Comparison of ENCODE assay signal across 11 cellular contexts in genomic region chr3:172519740-172520139, GRCh38. TPM values are rescaled to one million over a fixed set of nuclear protein-coding genes. Genes with fewer than 3 reads are reported as not detected.
DNase-seq lines count a peak whose midpoint lies in the region; ATAC-seq and TF ChIP-seq lines count a peak whose summit lies in the region.
"Had no signal": no experiment of that assay in that cellular context is flagged by ENCODE, and none has a peak within 500 bp of the region (broad histone marks: within the 10 kb centered on the region; RNA-seq: fewer than 3 reads in every experiment).

No MANE protein-coding gene starts in this region.

- DNase-seq in left ventricle myocardium inferior (no peak), left ventricle myocardium superior (no peak), right lobe of liver (no peak), type B pancreatic cell (ENCODE audit: extremely low spot score, unreplicated experiment) (no peak), NAMALWA (ENCODE audit: low spot score) (no peak), SW 1271 (lab: John Stamatoyannopoulos, UW) (no peak)
- DNase-seq in activated naive CD8-positive, alpha-beta T cell treated with anti-CD3 and anti-CD28 coated beads for 36 hours, result no peak
- DNase-seq: NCI-H2029 treated with DMSO at 0.1 percent for 48 hours had no signal

- no peaks in the 10 kb centered on the region for H3K27me3 Mint-ChIP-seq in activated naive CD8-positive, alpha-beta T cell treated with anti-CD3 and anti-CD28 coated beads for 36 hours
- H3K27me3 Mint-ChIP-seq in type B pancreatic cell, result no peaks in the 10 kb centered on the region

- peak overlapping the region; percentile 86 for H3K27ac ChIP-seq in left ventricle myocardium inferior (replicated peaks)
- peak overlapping the region in 2 of 3 donors; percentile 78 to 88 for H3K27ac ChIP-seq in right lobe of liver
- H3K27ac ChIP-seq: BLaER1 had no signal

- peak overlapping the region; percentile 62 for H3K27ac Mint-ChIP-seq in activated naive CD8-positive, alpha-beta T cell treated with anti-CD3 and anti-CD28 coated beads for 36 hours
- no peak overlapping the region for H3K27ac Mint-ChIP-seq in type B pancreatic cell
- H3K27ac Mint-ChIP-seq: GM23338 had no signal

- WGBS in right lobe of liver (ENCODE audit: insufficient coverage, low coverage, low lambda C conversion rate, missing lambda C conversion rate), result 22% methylated on average over 5 of the region's 5 CpGs

- H3K9me3 Mint-ChIP-seq in activated naive CD8-positive, alpha-beta T cell treated with anti-CD3 and anti-CD28 coated beads for 36 hours, result peaks cover 1% of the 10 kb centered on the region
- H3K9me3 Mint-ChIP-seq in type B pancreatic cell, result no peaks in the 10 kb centered on the region
- H3K9me3 Mint-ChIP-seq: GM23338 had no signal

- no peak for TF ChIP-seq CTCF in left ventricle myocardium inferior (IDR thresholded peaks at IDR 0.05; ENCODE audit: borderline replicate concordance)
- no peak for TF ChIP-seq CTCF in right lobe of liver (IDR thresholded peaks at IDR 0.05)
- no peak for TF ChIP-seq CTCF in type B pancreatic cell (conservative IDR thresholded peaks at IDR 0.05)

- H3K27me3 ChIP-seq in left ventricle myocardium inferior (ENCODE audit: low read depth) (no peaks in the 10 kb centered on the region), right lobe of liver (no peaks in the 10 kb centered on the region)
- H3K27me3 ChIP-seq: BLaER1 had no signal

- peak overlapping the region; percentile 74 for H3K4me3 ChIP-seq in left ventricle myocardium inferior
- H3K4me3 ChIP-seq in right lobe of liver, result peak overlapping the region; percentile 11 to 84 (median 68)
- H3K4me3 ChIP-seq: BLaER1, GM23338 had no signal

- peaks cover 80% of the 10 kb centered on the region for H3K4me1 Mint-ChIP-seq in activated naive CD8-positive, alpha-beta T cell treated with anti-CD3 and anti-CD28 coated beads for 36 hours
- peaks cover 19% of the 10 kb centered on the region for H3K4me1 Mint-ChIP-seq in type B pancreatic cell (ENCODE audit: unreplicated experiment)

- no peak for TF ChIP-seq POLR2A in right lobe of liver (IDR thresholded peaks at IDR 0.05)

- intact Hi-C loops in left ventricle myocardium inferior (cut with micrococcal nuclease), result loop anchor here (5.0 kb wide), 1 partner anchor 73 kb away; no protein-coding TSS in a partner anchor
- intact Hi-C loops in left ventricle myocardium superior (cut with micrococcal nuclease), result loop anchor here (10.0 kb wide), 1 partner anchor 75 kb away; no protein-coding TSS in a partner anchor
- intact Hi-C loops in right lobe of liver (cut with DNase I), result no loop called here

- H3K4me1 ChIP-seq in left ventricle myocardium inferior (peaks cover 60% of the 10 kb centered on the region), right lobe of liver (peaks cover 2 to 59% (median 18%) of the 10 kb centered on the region in 4 donors)

- H3K36me3 ChIP-seq in left ventricle myocardium inferior (no peaks in the 10 kb centered on the region), right lobe of liver (peaks cover 0 to 3% (median 1%) of the 10 kb centered on the region in 4 donors)
- H3K36me3 ChIP-seq: BLaER1 had no signal

- ATAC-seq in left ventricle myocardium superior (no peak), right lobe of liver (peak in 1 of 4 donors; percentile 23), HG03342 (IDR thresholded peaks at IDR 0.05; ENCODE audit: unreplicated experiment) (no peak)
- ATAC-seq: GM23338 had no signal

- H3K9me3 ChIP-seq in left ventricle myocardium inferior (replicated peaks), result no peaks in the 10 kb centered on the region
- H3K9me3 ChIP-seq in right lobe of liver, result no peaks in the 10 kb centered on the region
- H3K9me3 ChIP-seq: BLaER1 had no signal

- peak overlapping the region; percentile 72 for H3K4me3 Mint-ChIP-seq in activated naive CD8-positive, alpha-beta T cell treated with anti-CD3 and anti-CD28 coated beads for 36 hours
- H3K4me3 Mint-ChIP-seq in type B pancreatic cell, result peak overlapping the region; percentile 64
- H3K4me3 Mint-ChIP-seq: GM23338 had no signal

- peaks cover 61% of the 10 kb centered on the region for H3K36me3 Mint-ChIP-seq in activated naive CD8-positive, alpha-beta T cell treated with anti-CD3 and anti-CD28 coated beads for 36 hours
- no peaks in the 10 kb centered on the region for H3K36me3 Mint-ChIP-seq in type B pancreatic cell

RNA-seq across cellular contexts. Expression of gene TNFSF10, which starts 3.5 kb away (rescaled TPM):
- 12.6 TPM for total RNA-seq in left ventricle myocardium inferior
- total RNA-seq in left ventricle myocardium superior, result 18.8 TPM
- 10 to 100 TPM; 52.4 to 55.2 TPM for total RNA-seq in activated naive CD8-positive, alpha-beta T cell treated with anti-CD3 and anti-CD28 coated beads for 36 hours
- total RNA-seq in right lobe of liver, result 10 to 100 TPM; 12.9 to 57.6 (median 40.0) TPM
- total RNA-seq in type B pancreatic cell (ENCODE audit: low replicate concordance), result 48.1 and 77.3 TPM in 2 replicates
- total RNA-seq: GM23338 had no signal

Comparison
In these comparisons a context has a peak if more than half of its experiments do, and no peak if none do; other contexts are left out.
1. intact Hi-C loops: an anchor here in left ventricle myocardium inferior (5.0 kb wide) and left ventricle myocardium superior (10.0 kb wide); none called in right lobe of liver.